8 cellular contexts compared by ENCODE assay signal in genomic region chr19:44072543-44073401, GRCh38. TPM values are rescaled to one million over a fixed set of nuclear protein-coding genes. Genes with fewer than 3 reads are reported as not detected.
A peak's percentile ranks its signal among the peaks of the same experiment; 100 is the strongest.
DNase-seq lines count a peak whose midpoint lies in the region; ATAC-seq and TF ChIP-seq lines count a peak whose summit lies in the region.

No MANE protein-coding gene starts in this region.

- DNase-seq in NCI-H748 (lab: John Stamatoyannopoulos, UW; ENCODE audit: unreplicated experiment) = peak; percentile 47
- DNase-seq in NCI-H748 treated with DMSO at 0.1 percent for 48 hours (lab: John Stamatoyannopoulos, UW) = no peak
- peak; percentile 7 for DNase-seq in fibroblast of pulmonary artery (ENCODE audit: low read depth)
- DNase-seq in osteoblast (ENCODE audit: insufficient read length, low spot score, missing footprints) = no peak
- DNase-seq in medulla oblongata (ENCODE audit: extremely low spot score) = no peak
- no peak for DNase-seq in left lobe of liver (ENCODE audit: low spot score)

- H3K9ac ChIP-seq in SU-DHL-6 (ENCODE audit: low read length) = peak overlapping the region; percentile 50

- peak overlapping the region; percentile 94 for H2AFZ ChIP-seq in SU-DHL-6 (ENCODE audit: low read depth, low read length, severe bottlenecking)
- H2AFZ ChIP-seq in osteoblast (ENCODE audit: low read length) = peak overlapping the region; percentile 100

- no peaks in the 10 kb centered on the region for H3F3A ChIP-seq in SU-DHL-6 (ENCODE audit: insufficient read depth)

- H3K4me2 ChIP-seq in SU-DHL-6 (ENCODE audit: low read depth, low read length, poor library complexity, severe bottlenecking) (peak overlapping the region; percentile 62), osteoblast (ENCODE audit: insufficient read depth, low read length) (peak overlapping the region; percentile 99)

- H3K36me3 ChIP-seq in SU-DHL-6 (ENCODE audit: low read length) (no peaks in the 10 kb centered on the region), osteoblast (ENCODE audit: insufficient read depth, low read length) (no peaks in the 10 kb centered on the region)

- H3K79me2 ChIP-seq in SU-DHL-6 (ENCODE audit: insufficient read depth, low read length) (no peaks in the 10 kb centered on the region), osteoblast (ENCODE audit: insufficient read depth, low read length) (peaks cover 8% of the 10 kb centered on the region)

- H3K4me1 ChIP-seq in osteoblast (ENCODE audit: insufficient read depth, low read length) = peaks cover 9% of the 10 kb centered on the region

- H3K9me2 ChIP-seq in SU-DHL-6 (replicated peaks; ENCODE audit: insufficient read depth, low read length) = no peaks in the 10 kb centered on the region

- ATAC-seq in GM21360 (IDR thresholded peaks at IDR 0.05; ENCODE audit: unreplicated experiment) = no peak
- no peak for ATAC-seq in left lobe of liver

- H3K27ac ChIP-seq in SU-DHL-6 (ENCODE audit: low read depth, low read length) = no peak overlapping the region
- H3K27ac ChIP-seq in osteoblast (ENCODE audit: low read depth, low read length) = no peak overlapping the region

- H3K4me3 ChIP-seq in SU-DHL-6 (ENCODE audit: insufficient read depth, low read length, poor library complexity, severe bottlenecking) = peak overlapping the region; percentile 55
- H3K4me3 ChIP-seq in fibroblast of pulmonary artery (replicated peaks; ENCODE audit: low read depth, low read length) = peak overlapping the region; percentile 79
- peak overlapping the region; percentile 95 for H3K4me3 ChIP-seq in osteoblast (ENCODE audit: insufficient read depth, low read length)

- H3K27me3 ChIP-seq in SU-DHL-6 (ENCODE audit: low read length) = no peaks in the 10 kb centered on the region
- no peaks in the 10 kb centered on the region for H3K27me3 ChIP-seq in osteoblast (ENCODE audit: insufficient read depth, low read length)

- 0 out of 2 replicates have a peak, but pooled peaks cover under 1% of the 10 kb centered on the region for H3K9me3 ChIP-seq in SU-DHL-6 (ENCODE audit: insufficient read depth, low read length)
- H3K9me3 ChIP-seq in osteoblast (ENCODE audit: low read depth, low read length) = no peaks in the 10 kb centered on the region

- TF ChIP-seq CTCF in SU-DHL-6 (IDR thresholded peaks at IDR 0.05; ENCODE audit: insufficient read depth, low read length, poor library complexity, severe bottlenecking) = no peak
- no peak for TF ChIP-seq CTCF in fibroblast of pulmonary artery (IDR thresholded peaks at IDR 0.05; ENCODE audit: low read length, missing control alignments)
- no peak for TF ChIP-seq CTCF in osteoblast (IDR thresholded peaks at IDR 0.05; ENCODE audit: extremely low read depth, low read depth, low read length)

- H4K20me1 ChIP-seq in SU-DHL-6 (ENCODE audit: low read depth, low read length) = no peaks in the 10 kb centered on the region
- no peaks in the 10 kb centered on the region for H4K20me1 ChIP-seq in osteoblast (ENCODE audit: insufficient read depth, low read length)

RNA-seq across cellular contexts. Expression of gene ZNF284, which starts 0.8 kb away (rescaled TPM):
- total RNA-seq in osteoblast (3.8 and 4.3 TPM in 2 replicates), left lobe of liver (0.68 TPM)

RNA-seq across cellular contexts. Expression of gene ZNF223, which starts 20.9 kb away (rescaled TPM):
- total RNA-seq in osteoblast (5.8 and 6.8 TPM in 2 replicates), left lobe of liver (1.2 TPM)

RNA-seq across cellular contexts. Expression of gene ZNF224, which starts 21.4 kb away (rescaled TPM):
- 32.6 and 36.8 TPM in 2 replicates for total RNA-seq in osteoblast
- total RNA-seq in left lobe of liver = 9.7 TPM

RNA-seq across cellular contexts. Expression of gene ZNF225, which starts 40.4 kb away (rescaled TPM):
- total RNA-seq in osteoblast (6.2 and 6.8 TPM in 2 replicates), left lobe of liver (1.8 TPM)

RNA-seq across cellular contexts. Expression of gene ZNF222, which starts 47.6 kb away (rescaled TPM):
- total RNA-seq in osteoblast = 6.8 and 7.6 TPM in 2 replicates
- 0.96 TPM for total RNA-seq in left lobe of liver

Comparison
In these comparisons a context has a peak if more than half of its experiments do, and no peak if none do; other contexts are left out.
1. DNase-seq: peak in NCI-H748 (single experiment) and fibroblast of pulmonary artery (single experiment); none in NCI-H748 treated with DMSO at 0.1 percent for 48 hours (single experiment), osteoblast (single experiment), medulla oblongata (single experiment) and left lobe of liver (single experiment).
2. Peak in every context shown above with its lines, with median percentiles within 50 percentile points of each other: H3K4me3 ChIP-seq.